In the genomic region with DNA sequence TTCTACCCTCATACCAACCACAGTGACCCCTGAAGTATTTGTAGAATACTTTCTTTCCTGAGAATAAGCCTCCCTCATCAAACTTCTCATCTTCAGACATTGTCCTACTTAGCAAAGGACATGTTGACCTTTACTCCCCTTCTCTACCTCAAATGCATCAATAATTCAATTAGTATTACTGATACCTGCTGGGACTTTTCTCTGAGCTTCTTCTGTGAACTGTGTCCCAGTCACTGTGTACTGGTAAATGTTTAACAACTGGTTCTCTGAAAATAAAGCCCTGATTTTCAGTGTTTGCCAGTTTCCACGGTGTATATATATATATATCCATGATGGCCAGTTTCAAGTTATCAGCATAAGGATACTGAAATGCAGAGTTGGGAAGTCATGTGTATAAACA, we compare ENCODE assay signal across 13 cellular contexts. TPM values are rescaled to one million over a fixed set of nuclear protein-coding genes. Genes with fewer than 3 reads are reported as not detected.
DNase-seq lines count a peak whose midpoint lies in the region; ATAC-seq, FAIRE-seq and TF ChIP-seq lines count a peak whose summit lies in the region.
"Had no signal": no experiment of that assay in that cellular context is flagged by ENCODE, and none has a peak within 500 bp of the region (broad histone marks: within the 10 kb centered on the region; RNA-seq: fewer than 3 reads in every experiment).

No MANE protein-coding gene starts in this region.

- no peaks in the 10 kb centered on the region for H3K9me3 Mint-ChIP-seq in WTC11
- no peaks in the 10 kb centered on the region for H3K9me3 Mint-ChIP-seq in natural killer cell treated with Interleukin-12 subunit alpha and Interleukin-12 subunit beta and Interleukin-15 and Interleukin-18, amount 100 ng/mL, for 72 hours

- TF ChIP-seq POLR2A in GM12892 (IDR thresholded peaks at IDR 0.05; ENCODE audit: low read depth, low read length): no peak
- TF ChIP-seq POLR2A in gastrocnemius medialis (IDR thresholded peaks at IDR 0.05): no peak
- no peak for TF ChIP-seq POLR2A in erythroblast (IDR thresholded peaks at IDR 0.05; ENCODE audit: low read length)

- POLR2A ChIA-PET in WTC11 (lab: Charles Lee): no interaction called here

- no peak overlapping the region for H3K4me3 Mint-ChIP-seq in WTC11
- H3K4me3 Mint-ChIP-seq in natural killer cell treated with Interleukin-12 subunit alpha and Interleukin-12 subunit beta and Interleukin-15 and Interleukin-18, amount 100 ng/mL, for 72 hours: no peak overlapping the region

- intact Hi-C loops in gastrocnemius medialis (cut with DNase I; ENCODE audit: low total_unique reads): loop anchor here (5.0 kb wide), 1 partner anchor 41 kb away; no protein-coding TSS in a partner anchor

- FAIRE-seq in GM12892 (lab: Jason Lieb, UNC): peak; percentile 48

- H3K36me3 ChIP-seq in liver (ENCODE audit: control insufficient read depth in 4 of 4, insufficient read depth in 3 of 4, low read depth in 1 of 4, low read length in 3 of 4) (peaks cover 0 to 11% (median 5%) of the 10 kb centered on the region in 4 donors), gastrocnemius medialis (no peaks in the 10 kb centered on the region)
- H3K36me3 ChIP-seq: SJCRH30 had no signal

- no peaks in the 10 kb centered on the region for H3K4me1 Mint-ChIP-seq in WTC11
- H3K4me1 Mint-ChIP-seq in natural killer cell treated with Interleukin-12 subunit alpha and Interleukin-12 subunit beta and Interleukin-15 and Interleukin-18, amount 100 ng/mL, for 72 hours (ENCODE audit: low read depth in 2 of 2): no peaks in the 10 kb centered on the region

- in situ Hi-C loops in gastrocnemius medialis (cut with MboI; ENCODE audit: low sequenced_read_pairs in 4 of 4): no loop called here

- H3K4me3 ChIP-seq in liver (ENCODE audit: low read depth in 1 of 3, low read length in 3 of 3): peak overlapping the region in 1 of 3 donors; percentile 1
- H3K4me3 ChIP-seq in gastrocnemius medialis: no peak overlapping the region
- H3K4me3 ChIP-seq: SJCRH30 had no signal

- 32% methylated on average over 1 of the region's 1 CpG for WGBS in liver

- peak overlapping the region; percentile 51; the same call in 1 of the 2 replicates for H3K27ac Mint-ChIP-seq in WTC11
- no peak overlapping the region for H3K27ac Mint-ChIP-seq in natural killer cell treated with Interleukin-12 subunit alpha and Interleukin-12 subunit beta and Interleukin-15 and Interleukin-18, amount 100 ng/mL, for 72 hours

- no peaks in the 10 kb centered on the region for H3K9me3 ChIP-seq in liver (ENCODE audit: control insufficient read depth in 4 of 4, low read length in 3 of 4)
- no peaks in the 10 kb centered on the region for H3K9me3 ChIP-seq in gastrocnemius medialis
- H3K9me3 ChIP-seq: SJCRH30 had no signal

- no peaks in the 10 kb centered on the region for H3K27me3 Mint-ChIP-seq in WTC11 (ENCODE audit: low read depth)
- no peaks in the 10 kb centered on the region for H3K27me3 Mint-ChIP-seq in natural killer cell treated with Interleukin-12 subunit alpha and Interleukin-12 subunit beta and Interleukin-15 and Interleukin-18, amount 100 ng/mL, for 72 hours

- peaks cover 19% of the 10 kb centered on the region for H3K36me3 Mint-ChIP-seq in WTC11
- no peaks in the 10 kb centered on the region for H3K36me3 Mint-ChIP-seq in natural killer cell treated with Interleukin-12 subunit alpha and Interleukin-12 subunit beta and Interleukin-15 and Interleukin-18, amount 100 ng/mL, for 72 hours

- DNase-seq in GM12892 (ENCODE audit: insufficient read length) (no peak), WTC11 (ENCODE audit: low spot score) (no peak), gastrocnemius medialis (no peak), erythroblast (lab: John Stamatoyannopoulos, UW) (no peak)
- DNase-seq in natural killer cell treated with Interleukin-12 subunit alpha and Interleukin-12 subunit beta and Interleukin-15 and Interleukin-18, amount 100 ng/mL, for 72 hours (ENCODE audit: low spot score): no peak
- DNase-seq: GOT3, KBM-7, NCI-H1417 treated with DMSO at 0.1 percent for 48 hours, NCI-H1930, NCI-H446 treated with DMSO at 0.1 percent for 48 hours had no signal

- CTCF ChIA-PET in WTC11 (lab: Charles Lee): no interaction called here

- H3K4me1 ChIP-seq in liver (ENCODE audit: control insufficient read depth in 4 of 4, insufficient read depth in 4 of 4, low read length in 3 of 4) (peaks cover 5 to 63% (median 43%) of the 10 kb centered on the region in 4 donors), gastrocnemius medialis (peaks cover 47 to 49% of the 10 kb centered on the region in 2 donors)
- H3K4me1 ChIP-seq: SJCRH30 had no signal

- H3K27ac ChIP-seq in liver (ENCODE audit: low read depth in 1 of 2, low read length in 2 of 2) (peak overlapping the region; percentile 89 to 92), gastrocnemius medialis (peak overlapping the region; percentile 84 to 92 (median 89))
- H3K27ac ChIP-seq: SJCRH30 had no signal

- peak overlapping the region; percentile 62 to 64 for H3K9ac ChIP-seq in liver (ENCODE audit: low read depth in 1 of 2, low read length in 2 of 2)

- TF ChIP-seq CTCF in WTC11 (IDR thresholded peaks at IDR 0.05): no peak
- no peak for TF ChIP-seq CTCF in liver (IDR thresholded peaks at IDR 0.05; ENCODE audit: low read depth, low read length, missing input control)
- no peak for TF ChIP-seq CTCF in gastrocnemius medialis (IDR thresholded peaks at IDR 0.05 in 4 of 5, conservative IDR thresholded peaks at IDR 0.05 in 1 of 5)

- H3K27me3 ChIP-seq in liver (ENCODE audit: control insufficient read depth in 4 of 4, insufficient read depth in 4 of 4, low read length in 3 of 4): no peaks in the 10 kb centered on the region
- no peaks in the 10 kb centered on the region for H3K27me3 ChIP-seq in gastrocnemius medialis
- H3K27me3 ChIP-seq: SJCRH30 had no signal

- peak in 1 of 2 donors; percentile 9 for TF ChIP-seq RAD21 in liver (IDR thresholded peaks at IDR 0.05)

- ATAC-seq in WTC11: no peak
- peak; percentile 14 for ATAC-seq in gastrocnemius medialis
- ATAC-seq in natural killer cell treated with Interleukin-12 subunit alpha and Interleukin-12 subunit beta and Interleukin-15 and Interleukin-18, amount 100 ng/mL, for 72 hours: no peak
- no peak for ATAC-seq in GM18909 (IDR thresholded peaks at IDR 0.05; ENCODE audit: poor library complexity, unreplicated experiment)

TF ChIP-seq in WTC11, 78 proteins besides CTCF, POLR2A, EP300 and RAD21:
- TF ChIP-seq FOXK1 (CRISPR knock-in tag; IDR thresholded peaks at IDR 0.05): no peak
- TF ChIP-seq, protein P1, sequence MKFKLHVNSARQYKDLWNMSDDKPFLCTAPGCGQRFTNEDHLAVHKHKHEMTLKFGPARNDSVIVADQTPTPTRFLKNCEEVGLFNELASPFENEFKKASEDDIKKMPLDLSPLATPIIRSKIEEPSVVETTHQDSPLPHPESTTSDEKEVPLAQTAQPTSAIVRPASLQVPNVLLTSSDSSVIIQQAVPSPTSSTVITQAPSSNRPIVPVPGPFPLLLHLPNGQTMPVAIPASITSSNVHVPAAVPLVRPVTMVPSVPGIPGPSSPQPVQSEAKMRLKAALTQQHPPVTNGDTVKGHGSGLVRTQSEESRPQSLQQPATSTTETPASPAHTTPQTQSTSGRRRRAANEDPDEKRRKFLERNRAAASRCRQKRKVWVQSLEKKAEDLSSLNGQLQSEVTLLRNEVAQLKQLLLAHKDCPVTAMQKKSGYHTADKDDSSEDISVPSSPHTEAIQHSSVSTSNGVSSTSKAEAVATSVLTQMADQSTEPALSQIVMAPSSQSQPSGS (CRISPR knock-in tag; IDR thresholded peaks at IDR 0.05; ENCODE audit: borderline replicate concordance, low read depth): no peak

TF ChIP-seq in liver, 16 proteins besides CTCF, POLR2A, EP300 and RAD21 (continues in another document):
- TF ChIP-seq, protein P2, sequence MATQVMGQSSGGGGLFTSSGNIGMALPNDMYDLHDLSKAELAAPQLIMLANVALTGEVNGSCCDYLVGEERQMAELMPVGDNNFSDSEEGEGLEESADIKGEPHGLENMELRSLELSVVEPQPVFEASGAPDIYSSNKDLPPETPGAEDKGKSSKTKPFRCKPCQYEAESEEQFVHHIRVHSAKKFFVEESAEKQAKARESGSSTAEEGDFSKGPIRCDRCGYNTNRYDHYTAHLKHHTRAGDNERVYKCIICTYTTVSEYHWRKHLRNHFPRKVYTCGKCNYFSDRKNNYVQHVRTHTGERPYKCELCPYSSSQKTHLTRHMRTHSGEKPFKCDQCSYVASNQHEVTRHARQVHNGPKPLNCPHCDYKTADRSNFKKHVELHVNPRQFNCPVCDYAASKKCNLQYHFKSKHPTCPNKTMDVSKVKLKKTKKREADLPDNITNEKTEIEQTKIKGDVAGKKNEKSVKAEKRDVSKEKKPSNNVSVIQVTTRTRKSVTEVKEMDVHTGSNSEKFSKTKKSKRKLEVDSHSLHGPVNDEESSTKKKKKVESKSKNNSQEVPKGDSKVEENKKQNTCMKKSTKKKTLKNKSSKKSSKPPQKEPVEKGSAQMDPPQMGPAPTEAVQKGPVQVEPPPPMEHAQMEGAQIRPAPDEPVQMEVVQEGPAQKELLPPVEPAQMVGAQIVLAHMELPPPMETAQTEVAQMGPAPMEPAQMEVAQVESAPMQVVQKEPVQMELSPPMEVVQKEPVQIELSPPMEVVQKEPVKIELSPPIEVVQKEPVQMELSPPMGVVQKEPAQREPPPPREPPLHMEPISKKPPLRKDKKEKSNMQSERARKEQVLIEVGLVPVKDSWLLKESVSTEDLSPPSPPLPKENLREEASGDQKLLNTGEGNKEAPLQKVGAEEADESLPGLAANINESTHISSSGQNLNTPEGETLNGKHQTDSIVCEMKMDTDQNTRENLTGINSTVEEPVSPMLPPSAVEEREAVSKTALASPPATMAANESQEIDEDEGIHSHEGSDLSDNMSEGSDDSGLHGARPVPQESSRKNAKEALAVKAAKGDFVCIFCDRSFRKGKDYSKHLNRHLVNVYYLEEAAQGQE (IDR thresholded peaks at IDR 0.05): no peak
- TF ChIP-seq, protein P3, sequence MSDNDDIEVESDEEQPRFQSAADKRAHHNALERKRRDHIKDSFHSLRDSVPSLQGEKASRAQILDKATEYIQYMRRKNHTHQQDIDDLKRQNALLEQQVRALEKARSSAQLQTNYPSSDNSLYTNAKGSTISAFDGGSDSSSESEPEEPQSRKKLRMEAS (IDR thresholded peaks at IDR 0.05): no peak
- TF ChIP-seq FOXA2 (IDR thresholded peaks at IDR 0.05) (no peak), EGR1 (IDR thresholded peaks at IDR 0.05; ENCODE audit: low read depth in 2 of 2) (no peak), GABPA (IDR thresholded peaks at IDR 0.05 in 1 of 2, conservative IDR thresholded peaks at IDR 0.05 in 1 of 2) (no peak), YY1 (IDR thresholded peaks at IDR 0.05) (no peak)
- TF ChIP-seq, protein P4, sequence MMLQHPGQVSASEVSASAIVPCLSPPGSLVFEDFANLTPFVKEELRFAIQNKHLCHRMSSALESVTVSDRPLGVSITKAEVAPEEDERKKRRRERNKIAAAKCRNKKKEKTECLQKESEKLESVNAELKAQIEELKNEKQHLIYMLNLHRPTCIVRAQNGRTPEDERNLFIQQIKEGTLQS (IDR thresholded peaks at IDR 0.05): no peak

RNA-seq across cellular contexts. Expression of a gene that starts 12.2 kb away (rescaled TPM):
- polyA plus RNA-seq in GM12892 (2012; ENCODE audit: missing spikeins): 2.9 TPM
- total RNA-seq in WTC11 (2021) (24.9 to 25.8 TPM (median 25.7 TPM) in 3 replicates), liver (100 to 1,000 TPM in 1 of 2 donors, 10 to 100 TPM in 1; 50.8 to 105 TPM), gastrocnemius medialis (10 to 100 TPM in 1 of 4 donors, 1 to 10 TPM in 3; 7.3 to 16.3 (median 9.0) TPM)
- polyA plus RNA-seq in liver: 10 to 100 TPM; 30.0 to 38.6 TPM
- total RNA-seq in natural killer cell treated with Interleukin-12 subunit alpha and Interleukin-12 subunit beta and Interleukin-15 and Interleukin-18, amount 100 ng/mL, for 72 hours: 10 to 100 TPM in 1 of 2 donors, 1 to 10 TPM in 1; 4.5 to 10.5 TPM

Comparison
In these comparisons a context has a peak if more than half of its experiments do, and no peak if none do; other contexts are left out.
1. ATAC-seq: peak in gastrocnemius medialis (2 of 2); none in WTC11 (single experiment), natural killer cell treated with Interleukin-12 subunit alpha and Interleukin-12 subunit beta and Interleukin-15 and Interleukin-18, amount 100 ng/mL, for 72 hours (0 of 2) and GM18909 (single experiment).